Comparison of ENCODE assay signal across 17 cellular contexts in the genomic region with DNA sequence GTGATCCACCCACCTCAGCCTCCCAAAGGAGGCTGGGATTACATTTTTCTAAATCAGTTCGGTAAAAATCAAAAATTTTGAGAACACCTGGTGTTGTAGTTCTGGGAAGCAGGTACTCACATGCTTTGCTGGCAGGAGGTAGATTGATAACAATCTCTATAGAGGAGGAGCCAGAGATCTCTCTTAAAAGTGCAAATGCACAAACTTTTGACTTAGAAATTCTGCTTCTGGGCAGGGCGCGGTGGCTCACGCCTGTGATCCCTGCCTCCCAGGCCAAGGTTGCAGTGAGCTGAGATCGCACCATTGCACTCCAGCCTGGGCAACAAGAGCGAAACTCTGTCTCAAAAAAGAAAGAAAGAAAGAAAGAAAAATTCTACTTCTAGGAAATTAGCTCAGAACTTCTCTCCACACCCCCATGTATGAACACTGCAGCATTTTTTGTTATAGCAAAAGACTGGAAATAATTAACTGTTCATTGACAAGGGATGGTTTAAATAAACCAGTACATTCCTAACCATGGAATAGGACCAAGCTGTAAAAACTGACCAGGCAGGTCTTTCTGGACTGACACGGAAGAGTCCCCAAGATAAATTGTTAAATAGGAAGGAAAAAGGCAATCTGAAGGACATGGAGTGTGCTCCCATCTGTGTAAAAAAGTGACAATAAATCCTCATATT. TPM values are rescaled to one million over a fixed set of nuclear protein-coding genes. Genes with fewer than 3 reads are reported as not detected.
DNase-seq lines count a peak whose midpoint lies in the region; ATAC-seq and TF ChIP-seq lines count a peak whose summit lies in the region.
"Had no signal": no experiment of that assay in that cellular context is flagged by ENCODE, and none has a peak within 500 bp of the region (broad histone marks: within the 10 kb centered on the region; RNA-seq: fewer than 3 reads in every experiment).

No MANE protein-coding gene starts in this region.

- no peak overlapping the region for H3K4me3 ChIP-seq in hepatocyte
- no peak overlapping the region for H3K4me3 ChIP-seq in thyroid gland (replicated peaks in 1 of 3)
- H3K4me3 ChIP-seq in gastroesophageal sphincter = no peak overlapping the region
- H3K4me3 ChIP-seq in GM23248 = no peak overlapping the region
- H3K4me3 ChIP-seq: ascending aorta, coronary artery, GM23338, neural progenitor cell had no signal

- H3K9ac ChIP-seq in GM23248 = no peak overlapping the region
- H3K9ac ChIP-seq: neural progenitor cell had no signal

- intact Hi-C loops in thyroid gland (cut with DNase I) = loop anchor here (10.0 kb wide), 1 partner anchor 369 kb away; no protein-coding TSS in a partner anchor

- H3K27me3 Mint-ChIP-seq in activated T-cell treated with anti-CD3 and anti-CD28 coated beads, Interleukin-2, amount 50 U/mL, for 72 hours (ENCODE audit: low read depth) = no peaks in the 10 kb centered on the region
- no peaks in the 10 kb centered on the region for H3K27me3 Mint-ChIP-seq in T-helper 2 cell treated with Interferon-gamma antibody and Interleukin-4, amounts not matched to agents 5 μg/mL and 100 μg/mL, for 36 hours (ENCODE audit: low read depth)

- TF ChIP-seq POLR2A in thyroid gland (IDR thresholded peaks at IDR 0.05) (peak in 1 of 2 donors; percentile 37), gastroesophageal sphincter (IDR thresholded peaks at IDR 0.05) (no peak)

- H3K9me2 ChIP-seq in hepatocyte (replicated peaks; ENCODE audit: insufficient read depth) (no peaks in the 10 kb centered on the region), GM23248 (ENCODE audit: insufficient read depth) (no peaks in the 10 kb centered on the region)

- TF ChIP-seq CTCF in hepatocyte (IDR thresholded peaks at IDR 0.05; ENCODE audit: poor library complexity) (no peak), thyroid gland (IDR thresholded peaks at IDR 0.05) (no peak), gastroesophageal sphincter (IDR thresholded peaks at IDR 0.05) (no peak)

- no peak for DNase-seq in activated T-cell treated with anti-CD3 and anti-CD28 coated beads, Interleukin-2, amount 50 U/mL, for 72 hours
- no peak for DNase-seq in activated T-cell treated with anti-CD3 and anti-CD28 coated beads, Interleukin-2, amount 50 U/mL, for 48 hours
- no peak for DNase-seq in T-helper 2 cell treated with Interferon-gamma antibody and Interleukin-4, amounts not matched to agents 5 μg/mL and 100 μg/mL, for 36 hours (ENCODE audit: low spot score)
- DNase-seq in hepatocyte (ENCODE audit: low spot score) = no peak
- peak; percentile 65 for DNase-seq in thyroid gland
- DNase-seq in GM23248 = no peak
- DNase-seq: hypothalamus, NCI-H1417 had no signal

- H3K4me3 Mint-ChIP-seq in activated T-cell treated with anti-CD3 and anti-CD28 coated beads, Interleukin-2, amount 50 U/mL, for 72 hours = peak overlapping the region; percentile 57 to 59
- H3K4me3 Mint-ChIP-seq in T-helper 2 cell treated with Interferon-gamma antibody and Interleukin-4, amounts not matched to agents 5 μg/mL and 100 μg/mL, for 36 hours = peak overlapping the region; percentile 73
- H3K4me3 Mint-ChIP-seq: GM23338; neural progenitor cell; stimulated activated memory B cell treated with anti-CD40 and anti-IgM and Interleukin-4, amounts not matched to agents 10 μg/mL and 1 μg/mL and 100 μg/mL, for 72 hours; WTC11 had no signal

- H3K9me3 Mint-ChIP-seq in activated T-cell treated with anti-CD3 and anti-CD28 coated beads, Interleukin-2, amount 50 U/mL, for 72 hours = no peaks in the 10 kb centered on the region
- no peaks in the 10 kb centered on the region for H3K9me3 Mint-ChIP-seq in T-helper 2 cell treated with Interferon-gamma antibody and Interleukin-4, amounts not matched to agents 5 μg/mL and 100 μg/mL, for 36 hours
- H3K9me3 Mint-ChIP-seq: GM23338; stimulated activated memory B cell treated with anti-CD40 and anti-IgM and Interleukin-4, amounts not matched to agents 10 μg/mL and 1 μg/mL and 100 μg/mL, for 72 hours; WTC11 had no signal

- H4K20me1 ChIP-seq in hepatocyte (ENCODE audit: insufficient read depth, poor library complexity, severe bottlenecking) (no peaks in the 10 kb centered on the region), GM23248 (ENCODE audit: insufficient read depth) (no peaks in the 10 kb centered on the region)

- H3K36me3 Mint-ChIP-seq in activated T-cell treated with anti-CD3 and anti-CD28 coated beads, Interleukin-2, amount 50 U/mL, for 72 hours (ENCODE audit: insufficient read depth in 2 of 2) = peaks cover 0 to 4% of the 10 kb centered on the region in 2 donors
- H3K36me3 Mint-ChIP-seq in T-helper 2 cell treated with Interferon-gamma antibody and Interleukin-4, amounts not matched to agents 5 μg/mL and 100 μg/mL, for 36 hours (ENCODE audit: low read depth) = no peaks in the 10 kb centered on the region
- H3K36me3 Mint-ChIP-seq: neural progenitor cell; stimulated activated memory B cell treated with anti-CD40 and anti-IgM and Interleukin-4, amounts not matched to agents 10 μg/mL and 1 μg/mL and 100 μg/mL, for 72 hours; WTC11 had no signal

- peak overlapping the region; percentile 36 for H3K27ac Mint-ChIP-seq in activated T-cell treated with anti-CD3 and anti-CD28 coated beads, Interleukin-2, amount 50 U/mL, for 72 hours
- peak overlapping the region; percentile 85 for H3K27ac Mint-ChIP-seq in T-helper 2 cell treated with Interferon-gamma antibody and Interleukin-4, amounts not matched to agents 5 μg/mL and 100 μg/mL, for 36 hours
- H3K27ac Mint-ChIP-seq: neural progenitor cell; stimulated activated memory B cell treated with anti-CD40 and anti-IgM and Interleukin-4, amounts not matched to agents 10 μg/mL and 1 μg/mL and 100 μg/mL, for 72 hours; WTC11 had no signal

- H3K36me3 ChIP-seq in hepatocyte (replicated peaks; ENCODE audit: insufficient read depth, low read depth) = no peaks in the 10 kb centered on the region
- no peaks in the 10 kb centered on the region for H3K36me3 ChIP-seq in thyroid gland
- no peaks in the 10 kb centered on the region for H3K36me3 ChIP-seq in gastroesophageal sphincter
- H3K36me3 ChIP-seq in GM23248 (ENCODE audit: low read depth) = no peaks in the 10 kb centered on the region
- H3K36me3 ChIP-seq: ascending aorta, neural progenitor cell had no signal

- no peak overlapping the region for H2AFZ ChIP-seq in hepatocyte
- no peak overlapping the region for H2AFZ ChIP-seq in GM23248
- H2AFZ ChIP-seq: neural progenitor cell had no signal

- H3K9me3 ChIP-seq in hepatocyte (ENCODE audit: low read depth) (no peaks in the 10 kb centered on the region), thyroid gland (no peaks in the 10 kb centered on the region), gastroesophageal sphincter (no peaks in the 10 kb centered on the region), GM23248 (ENCODE audit: low read depth) (no peaks in the 10 kb centered on the region)
- H3K9me3 ChIP-seq: ascending aorta had no signal

- in situ Hi-C loops in GM23248 (cut with MboI) = no loop called here

- H3K4me1 Mint-ChIP-seq in activated T-cell treated with anti-CD3 and anti-CD28 coated beads, Interleukin-2, amount 50 U/mL, for 72 hours (ENCODE audit: low read depth) = peaks cover 75% of the 10 kb centered on the region
- H3K4me1 Mint-ChIP-seq in T-helper 2 cell treated with Interferon-gamma antibody and Interleukin-4, amounts not matched to agents 5 μg/mL and 100 μg/mL, for 36 hours (ENCODE audit: low read depth) = peaks cover 34% of the 10 kb centered on the region

- no peak for TF ChIP-seq EP300 in gastroesophageal sphincter (IDR thresholded peaks at IDR 0.05)

- 44% methylated on average over 7 of the region's 7 CpGs for WGBS in hepatocyte (ENCODE audit: low lambda C conversion rate, missing lambda C conversion rate)
- 23 to 30% methylated on average over 7 of the region's 7 CpGs for WGBS in thyroid gland, 2 donors
- WGBS in gastroesophageal sphincter (ENCODE audit: low coverage in 1 of 2), 2 donors = 78% methylated on average over 5 of the region's 7 CpGs; no CpG with 5 or more reads in 1 of the 2 donors
- 71 to 72% methylated on average over 7 of the region's 7 CpGs for WGBS in GM23248 (ENCODE audit: low coverage in 1 of 2, low lambda C conversion rate in 2 of 2, missing lambda C conversion rate in 2 of 2), 2 experiments

- ATAC-seq in activated T-cell treated with anti-CD3 and anti-CD28 coated beads, Interleukin-2, amount 50 U/mL, for 72 hours (replicated peaks in 1 of 2) = no peak
- ATAC-seq in gastroesophageal sphincter = no peak
- no peak for ATAC-seq in GM18498 (IDR thresholded peaks at IDR 0.05; ENCODE audit: unreplicated experiment)
- ATAC-seq: esophagus mucosa; GM23338; stimulated activated memory B cell treated with anti-CD40 and anti-IgM and Interleukin-4, amounts not matched to agents 10 μg/mL and 1 μg/mL and 100 μg/mL, for 72 hours; WTC11 had no signal

- H3K27me3 ChIP-seq in hepatocyte = no peaks in the 10 kb centered on the region
- no peaks in the 10 kb centered on the region for H3K27me3 ChIP-seq in thyroid gland
- peaks cover 9% of the 10 kb centered on the region for H3K27me3 ChIP-seq in gastroesophageal sphincter
- H3K27me3 ChIP-seq in GM23248 (replicated peaks; ENCODE audit: insufficient read depth) = no peaks in the 10 kb centered on the region
- H3K27me3 ChIP-seq: ascending aorta, neural progenitor cell had no signal

- peak overlapping the region; percentile 22 for H3K27ac ChIP-seq in hepatocyte
- H3K27ac ChIP-seq in thyroid gland = peak overlapping the region; percentile 30 to 76 (median 76)
- H3K27ac ChIP-seq in gastroesophageal sphincter = no peak overlapping the region
- no peak overlapping the region for H3K27ac ChIP-seq in GM23248
- H3K27ac ChIP-seq: ascending aorta, coronary artery, neural progenitor cell had no signal

- H3K4me2 ChIP-seq in hepatocyte (peak overlapping the region; percentile 45), GM23248 (ENCODE audit: unreplicated experiment) (no peak overlapping the region)
- H3K4me2 ChIP-seq: GM23338, neural progenitor cell had no signal

- H3K4me1 ChIP-seq in hepatocyte (ENCODE audit: insufficient read depth) = peaks cover 28% of the 10 kb centered on the region
- H3K4me1 ChIP-seq in thyroid gland = peaks cover 23 to 32% of the 10 kb centered on the region in 2 donors
- peaks cover 0 to 10% (median 0%) of the 10 kb centered on the region in 3 donors for H3K4me1 ChIP-seq in gastroesophageal sphincter
- H3K4me1 ChIP-seq in GM23248 (ENCODE audit: insufficient read depth) = no peaks in the 10 kb centered on the region
- H3K4me1 ChIP-seq: neural progenitor cell had no signal

- peaks cover 5% of the 10 kb centered on the region for H3F3A ChIP-seq in GM23248 (ENCODE audit: insufficient read depth)

- H3K79me2 ChIP-seq in hepatocyte = no peaks in the 10 kb centered on the region
- no peaks in the 10 kb centered on the region for H3K79me2 ChIP-seq in GM23248 (ENCODE audit: insufficient read depth)

RNA-seq across cellular contexts. Expression of a gene that starts 14.4 kb away (rescaled TPM):
- total RNA-seq in activated T-cell treated with anti-CD3 and anti-CD28 coated beads, Interleukin-2, amount 50 U/mL, for 72 hours = 100 to 1,000 TPM; 165 to 281 TPM
- total RNA-seq in hepatocyte (39.2 and 47.5 TPM in 2 replicates), thyroid gland (10 to 100 TPM in 2 of 4 donors, 1 to 10 TPM in 2; 6.1 to 16.5 (median 8.1) TPM), gastroesophageal sphincter (1 to 10 TPM in 3 of 4 donors, under 1 TPM in 1; 0.31 to 5.6 (median 3.9) TPM)
- polyA plus RNA-seq in hepatocyte (43.7 and 45.9 TPM in 2 replicates), GM23248 (2016; fragmentation: Nextera tagmentation; extraction: Ambion mirVana) (63.0 and 66.1 TPM in 2 replicates)
- total RNA-seq in GM23248 (2014; rRNA removed; shearing (Covaris generic)) = 88.5 and 99.2 TPM in 2 replicates
- total RNA-seq: ascending aorta had no signal

RNA-seq across cellular contexts. Expression of a gene that starts 19.3 kb away (rescaled TPM):
- total RNA-seq in activated T-cell treated with anti-CD3 and anti-CD28 coated beads, Interleukin-2, amount 50 U/mL, for 72 hours = 10 to 100 TPM; 12.9 to 14.7 TPM
- total RNA-seq in hepatocyte (29.8 and 32.0 TPM in 2 replicates), thyroid gland (10 to 100 TPM; 29.8 to 56.7 (median 42.4) TPM), gastroesophageal sphincter (10 to 100 TPM; 25.3 to 51.6 (median 30.2) TPM)
- polyA plus RNA-seq in hepatocyte (65.3 and 68.1 TPM in 2 replicates), GM23248 (2016; fragmentation: Nextera tagmentation; extraction: Ambion mirVana) (76.7 and 78.2 TPM in 2 replicates)
- total RNA-seq in GM23248 (2014; rRNA removed; shearing (Covaris generic)) = 58.8 and 76.8 TPM in 2 replicates

RNA-seq across cellular contexts. Expression of a gene that starts 40.8 kb away (rescaled TPM):
- 10 to 100 TPM in 1 of 2 donors, 1 to 10 TPM in 1; 7.8 to 11.7 TPM for total RNA-seq in activated T-cell treated with anti-CD3 and anti-CD28 coated beads, Interleukin-2, amount 50 U/mL, for 72 hours
- total RNA-seq in hepatocyte (6.3 and 6.9 TPM in 2 replicates), thyroid gland (10 to 100 TPM in 1 of 4 donors, 1 to 10 TPM in 3; 7.1 to 12.9 (median 9.0) TPM), gastroesophageal sphincter (1 to 10 TPM; 3.4 to 7.3 (median 5.9) TPM)
- polyA plus RNA-seq in hepatocyte (15.4 and 16.2 TPM in 2 replicates), GM23248 (2016; fragmentation: Nextera tagmentation; extraction: Ambion mirVana) (2.0 and 2.1 TPM in 2 replicates)
- total RNA-seq in GM23248 (2014; rRNA removed; shearing (Covaris generic)) = 7.5 and 7.7 TPM in 2 replicates

RNA-seq across cellular contexts. Expression of a gene that starts 41.9 kb away (rescaled TPM):
- total RNA-seq in activated T-cell treated with anti-CD3 and anti-CD28 coated beads, Interleukin-2, amount 50 U/mL, for 72 hours = 100 to 1,000 TPM; 176 to 198 TPM
- total RNA-seq in hepatocyte (56.8 and 76.4 TPM in 2 replicates), thyroid gland (10 to 100 TPM; 49.2 to 90.2 (median 71.0) TPM), gastroesophageal sphincter (100 to 1,000 TPM in 1 of 4 donors, 10 to 100 TPM in 3; 50.9 to 111 (median 82.1) TPM)
- polyA plus RNA-seq in hepatocyte (80.8 and 90.1 TPM in 2 replicates), GM23248 (2016; fragmentation: Nextera tagmentation; extraction: Ambion mirVana) (72.3 and 79.9 TPM in 2 replicates)
- 104 and 129 TPM in 2 replicates for total RNA-seq in GM23248 (2014; rRNA removed; shearing (Covaris generic))

Comparison
In these comparisons a context has a peak if more than half of its experiments do, and no peak if none do; other contexts are left out.
1. DNase-seq: peak in thyroid gland (2 of 2); none in activated T-cell treated with anti-CD3 and anti-CD28 coated beads, Interleukin-2, amount 50 U/mL, for 72 hours (0 of 2), activated T-cell treated with anti-CD3 and anti-CD28 coated beads, Interleukin-2, amount 50 U/mL, for 48 hours (0 of 2), T-helper 2 cell treated with Interferon-gamma antibody and Interleukin-4, amounts not matched to agents 5 μg/mL and 100 μg/mL, for 36 hours (single experiment), hepatocyte (single experiment) and GM23248 (single experiment).
2. H3K27ac ChIP-seq: peak in hepatocyte (single experiment) and thyroid gland (3 of 3); none in gastroesophageal sphincter (0 of 4) and GM23248 (single experiment).